ENCODE assay signal across 27 cellular contexts in genomic region chr1:2956571-2956970, GRCh38.
"Had no signal": no experiment of that assay in that cellular context is flagged by ENCODE, and none has a peak within 500 bp of the region (broad histone marks: within the 10 kb centered on the region; RNA-seq: fewer than 3 reads in every experiment).

No MANE protein-coding gene starts in this region.

- H3K27ac Mint-ChIP-seq: activated CD4-positive, alpha-beta memory T cell treated with anti-CD3 and anti-CD28 coated beads for 36 hours; activated CD4-positive, alpha-beta T cell treated with anti-CD3 and anti-CD28 coated beads, Interleukin-2, amount 10 ng/mL, durations not matched to agents 7 days and 5 days; activated naive CD4-positive, alpha-beta T cell treated with anti-CD3 and anti-CD28 coated beads, Interleukin-2, amount 50 U/mL, for 72 hours; brain; T-cell; WTC11 had no signal

- ATAC-seq: activated naive CD4-positive, alpha-beta T cell treated with anti-CD3 and anti-CD28 coated beads, Interleukin-2, amount 50 U/mL, for 72 hours; activated T-cell treated with anti-CD3 and anti-CD28 coated beads, Interleukin-2, amount 50 U/mL, for 4 hours; Panc1; Right ventricle myocardium inferior; T-cell; WTC11 had no signal

- H3K27ac ChIP-seq: SK-N-MC had no signal

- DNase-seq: activated CD4-positive, alpha-beta memory T cell treated with anti-CD3 and anti-CD28 coated beads for 36 hours; activated CD4-positive, alpha-beta T cell treated with anti-CD3 and anti-CD28 coated beads for 1 hour; activated CD4-positive, alpha-beta T cell treated with anti-CD3 and anti-CD28 coated beads, Interleukin-2, amount 10 ng/mL, durations not matched to agents 7 days and 5 days; activated CD8-positive, alpha-beta memory T cell treated with anti-CD3 and anti-CD28 coated beads for 24 hours; activated effector memory CD4-positive, alpha-beta T cell treated with anti-CD3 and anti-CD28 coated beads, Interleukin-2, amount 50 U/mL, for 16 hours; activated naive CD4-positive, alpha-beta T cell treated with Interleukin-2 at 50 U/mL for 16 hours; activated T-cell treated with anti-CD3 and anti-CD28 coated beads, Interleukin-2, amount 50 U/mL, for 4 hours; amygdala; NCI-H1105; NCI-H1436; NCI-H1694 treated with DMSO at 0.1 percent for 48 hours; NCI-H2029 treated with DMSO at 0.1 percent for 48 hours; NCI-H510A treated with DMSO at 0.1 percent for 48 hours; NCI-H69; NK-92 treated with Interleukin-12 subunit alpha and Interleukin-12 subunit beta, amount 100 ng/mL, for 24 hours; OCI-M1; RPMI8226; T-cell; T-helper 2 cell; T1000 had no signal

- H3K4me3 ChIP-seq: SK-N-MC had no signal

- H3K27me3 Mint-ChIP-seq: activated CD4-positive, alpha-beta T cell treated with anti-CD3 and anti-CD28 coated beads, Interleukin-2, amount 10 ng/mL, durations not matched to agents 7 days and 5 days had no signal

- H3K4me1 Mint-ChIP-seq: activated CD4-positive, alpha-beta T cell treated with anti-CD3 and anti-CD28 coated beads, Interleukin-2, amount 10 ng/mL, durations not matched to agents 7 days and 5 days; central memory CD8-positive, alpha-beta T cell; WTC11 had no signal

- H3K4me3 Mint-ChIP-seq: activated CD4-positive, alpha-beta memory T cell treated with anti-CD3 and anti-CD28 coated beads for 36 hours; activated CD4-positive, alpha-beta T cell treated with anti-CD3 and anti-CD28 coated beads, Interleukin-2, amount 10 ng/mL, durations not matched to agents 7 days and 5 days; activated T-cell treated with anti-CD3 and anti-CD28 coated beads, Interleukin-2, amount 50 U/mL, for 4 hours; brain; central memory CD8-positive, alpha-beta T cell; T-cell; WTC11 had no signal
